ENCODE assay signal across 12 cellular contexts in genomic region chr6:46376562-46376969, GRCh38.
DNase-seq lines count a peak whose midpoint lies in the region; ATAC-seq and TF ChIP-seq lines count a peak whose summit lies in the region.
"Had no signal": no experiment of that assay in that cellular context is flagged by ENCODE, and none has a peak within 500 bp of the region (broad histone marks: within the 10 kb centered on the region; RNA-seq: fewer than 3 reads in every experiment).

No MANE protein-coding gene starts in this region.

- no peaks in the 10 kb centered on the region for H3K9me3 ChIP-seq in SU-DHL-6 (ENCODE audit: insufficient read depth, low read length)
- H3K9me3 ChIP-seq in esophagus muscularis mucosa, result no peaks in the 10 kb centered on the region

- TF ChIP-seq CTCF in CD14-positive monocyte (IDR thresholded peaks at IDR 0.05) (no peak), SU-DHL-6 (IDR thresholded peaks at IDR 0.05; ENCODE audit: insufficient read depth, low read length, poor library complexity, severe bottlenecking) (no peak), foreskin fibroblast (IDR thresholded peaks at IDR 0.05; ENCODE audit: low read depth, low read length) (no peak), RWPE1 (conservative IDR thresholded peaks at IDR 0.05; ENCODE audit: low read depth) (no peak), esophagus muscularis mucosa (IDR thresholded peaks at IDR 0.05) (no peak)

- H3K4me1 ChIP-seq in esophagus muscularis mucosa, result peaks cover 34 to 43% (median 40%) of the 10 kb centered on the region in 4 donors

- intact Hi-C loops in CD14-positive monocyte (cut with micrococcal nuclease), result no loop called here
- intact Hi-C loops in esophagus muscularis mucosa (cut with DNase I), result no loop called here

- no peaks in the 10 kb centered on the region for H3K36me3 Mint-ChIP-seq in CD14-positive monocyte
- H3K36me3 Mint-ChIP-seq: activated naive CD8-positive, alpha-beta T cell had no signal

- 76% methylated on average over 7 of the region's 7 CpGs for WGBS in esophagus muscularis mucosa

- no peak overlapping the region for H3K4me3 ChIP-seq in SU-DHL-6 (ENCODE audit: insufficient read depth, low read length, poor library complexity, severe bottlenecking)
- H3K4me3 ChIP-seq in foreskin fibroblast (ENCODE audit: low read depth in 1 of 2, low read length in 2 of 2), result no peak overlapping the region
- H3K4me3 ChIP-seq in esophagus muscularis mucosa, result no peak overlapping the region
- H3K4me3 ChIP-seq: hepatocyte had no signal

- H3K27ac ChIP-seq in SU-DHL-6 (ENCODE audit: low read depth, low read length) (peak overlapping the region; percentile 56), RWPE1 (no peak overlapping the region), esophagus muscularis mucosa (replicated peaks in 1 of 4) (no peak overlapping the region)
- H3K27ac ChIP-seq: C4-2B, hepatocyte had no signal

- peaks cover 0 to 2% (median 0%) of the 10 kb centered on the region in 7 donors for H3K9me3 Mint-ChIP-seq in CD14-positive monocyte

- POLR2A ChIA-PET in RWPE1 (lab: Yijun Ruan, JAX; ENCODE audit: low non-redundant PET), result no interaction called here

- no peaks in the 10 kb centered on the region for H3K27me3 ChIP-seq in SU-DHL-6 (ENCODE audit: low read length)
- H3K27me3 ChIP-seq in esophagus muscularis mucosa, result no peaks in the 10 kb centered on the region
- H3K27me3 ChIP-seq: hepatocyte had no signal

- H3K9me2 ChIP-seq in SU-DHL-6 (replicated peaks; ENCODE audit: insufficient read depth, low read length), result no peaks in the 10 kb centered on the region

- H3F3A ChIP-seq in SU-DHL-6 (ENCODE audit: insufficient read depth), result peaks cover 6% of the 10 kb centered on the region; the same call in 1 of the 2 replicates

- H3K79me2 ChIP-seq in SU-DHL-6 (ENCODE audit: insufficient read depth, low read length), result no peaks in the 10 kb centered on the region
- H3K79me2 ChIP-seq: hepatocyte had no signal

- TF ChIP-seq EP300 in esophagus muscularis mucosa (IDR thresholded peaks at IDR 0.05), result no peak

- H3K36me3 ChIP-seq in SU-DHL-6 (ENCODE audit: low read length), result no peaks in the 10 kb centered on the region
- H3K36me3 ChIP-seq in esophagus muscularis mucosa, result no peaks in the 10 kb centered on the region

- peak overlapping the region; percentile 74 to 89 (median 85) for H3K27ac Mint-ChIP-seq in CD14-positive monocyte
- H3K27ac Mint-ChIP-seq: activated naive CD8-positive, alpha-beta T cell had no signal

- no peaks in the 10 kb centered on the region for H3K27me3 Mint-ChIP-seq in CD14-positive monocyte (ENCODE audit: low read depth in 3 of 3)

- no peaks in the 10 kb centered on the region for H4K20me1 ChIP-seq in SU-DHL-6 (ENCODE audit: low read depth, low read length)

- peaks cover 22% of the 10 kb centered on the region for H3K4me1 Mint-ChIP-seq in CD14-positive monocyte

- DNase-seq in CD14-positive monocyte (ENCODE audit: low spot score), result no peak
- DNase-seq in dedifferentiated amniotic fluid mesenchymal stem cell (ENCODE audit: extremely low spot score), result no peak
- DNase-seq in foreskin fibroblast, result no peak
- DNase-seq in RWPE1 (ENCODE audit: low spot score), result no peak
- no peak for DNase-seq in esophagus muscularis mucosa (ENCODE audit: extremely low spot score)
- DNase-seq: NCI-H1417 treated with DMSO at 0.1 percent for 48 hours had no signal

- H3K4me3 Mint-ChIP-seq in CD14-positive monocyte, result peak overlapping the region in 1 of 2 donors; percentile 48
- H3K4me3 Mint-ChIP-seq: activated naive CD8-positive, alpha-beta T cell had no signal

- peak overlapping the region; percentile 79 for H2AFZ ChIP-seq in SU-DHL-6 (ENCODE audit: low read depth, low read length, severe bottlenecking)
- H2AFZ ChIP-seq: hepatocyte had no signal

- H3K4me2 ChIP-seq in SU-DHL-6 (ENCODE audit: low read depth, low read length, poor library complexity, severe bottlenecking), result peak overlapping the region; percentile 62
- H3K4me2 ChIP-seq: hepatocyte had no signal

- ATAC-seq in GM19372 (IDR thresholded peaks at IDR 0.05; ENCODE audit: low read depth, unreplicated experiment), result peak; percentile 92
- peak; percentile 92 for ATAC-seq in HG03103 (IDR thresholded peaks at IDR 0.05; ENCODE audit: low read depth, unreplicated experiment)

- H3K9ac ChIP-seq in SU-DHL-6 (ENCODE audit: low read length), result peak overlapping the region; percentile 18; the same call in 1 of the 2 replicates

- CTCF ChIA-PET in RWPE1 (lab: Yijun Ruan, JAX), result interaction anchor here (0.6 kb wide), 1 partner anchor 294 kb away, joined by 4 read pairs; no protein-coding TSS in a partner anchor

- TF ChIP-seq POLR2A in esophagus muscularis mucosa (IDR thresholded peaks at IDR 0.05; ENCODE audit: low read depth), result no peak
